15 cellular contexts compared by ENCODE assay signal in the genomic region with DNA sequence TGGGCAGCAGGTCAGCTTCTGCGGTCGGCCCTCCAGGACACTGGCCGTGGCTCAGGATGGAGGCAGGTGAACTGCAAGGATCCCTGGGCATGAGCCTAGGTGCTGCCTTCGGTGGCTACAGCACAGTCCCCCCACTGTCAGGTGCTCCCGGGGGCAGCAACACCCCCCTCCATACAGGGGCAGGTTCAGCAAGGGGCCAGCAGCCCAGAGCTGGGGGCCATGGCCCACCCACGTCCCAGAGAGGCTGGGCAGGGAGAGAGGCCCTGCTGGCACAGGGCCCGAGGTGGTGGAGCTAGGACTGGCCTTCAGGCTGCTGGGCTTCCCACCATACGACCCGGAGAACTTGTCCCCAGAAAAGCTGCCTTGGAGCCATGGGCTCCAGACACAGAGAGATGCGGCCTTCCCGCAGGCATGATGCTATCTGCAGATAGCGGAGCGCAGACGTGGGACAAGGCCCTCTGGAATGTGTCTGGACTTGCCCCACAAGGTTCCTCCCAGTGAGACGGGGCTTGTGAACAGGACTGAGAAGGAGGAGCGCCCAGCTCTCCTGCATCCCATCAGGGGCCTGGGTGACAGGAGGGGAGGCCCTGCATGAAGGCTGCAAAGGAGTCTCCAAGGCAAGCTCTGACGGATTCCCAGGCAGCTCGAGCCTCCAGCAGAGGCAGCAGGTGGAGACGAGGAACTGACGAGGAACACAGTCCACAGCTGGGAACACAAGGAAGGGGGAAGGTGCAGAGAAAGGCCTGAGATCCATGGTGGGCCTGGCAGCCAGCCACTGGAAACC.
A peak's percentile ranks its signal among the peaks of the same experiment; 100 is the strongest.
DNase-seq lines count a peak whose midpoint lies in the region; ATAC-seq and TF ChIP-seq lines count a peak whose summit lies in the region.
"Had no signal": no experiment of that assay in that cellular context is flagged by ENCODE, and none has a peak within 500 bp of the region (broad histone marks: within the 10 kb centered on the region; RNA-seq: fewer than 3 reads in every experiment).

No MANE protein-coding gene starts in this region.

- H3K27ac ChIP-seq in ectodermal cell (ENCODE audit: insufficient read depth, low read depth, low read length, poor library complexity, severe bottlenecking): peak overlapping the region; percentile 26
- H3K27ac ChIP-seq: GM23248, Peyer's patch had no signal

- H3K27ac Mint-ChIP-seq in nephron progenitor cell: peak overlapping the region; percentile 97
- H3K27ac Mint-ChIP-seq: activated CD8-positive, alpha-beta memory T cell treated with anti-CD3 and anti-CD28 coated beads, Interleukin-2, amount 10 ng/mL, durations not matched to agents 7 days and 5 days; CD8-positive, alpha-beta T cell had no signal

- H3K4me3 Mint-ChIP-seq in nephron progenitor cell: no peak overlapping the region
- H3K4me3 Mint-ChIP-seq: activated CD8-positive, alpha-beta memory T cell treated with anti-CD3 and anti-CD28 coated beads, Interleukin-2, amount 10 ng/mL, durations not matched to agents 7 days and 5 days; CD8-positive, alpha-beta T cell had no signal

- 89 to 92% methylated on average over 20 of the region's 20 CpGs for WGBS in ectodermal cell, 2 experiments

- no peaks in the 10 kb centered on the region for H3K9me3 Mint-ChIP-seq in nephron progenitor cell
- H3K9me3 Mint-ChIP-seq: CD8-positive, alpha-beta T cell had no signal

- no peak for ATAC-seq in GM18517 (IDR thresholded peaks at IDR 0.05; ENCODE audit: unreplicated experiment)
- ATAC-seq: activated CD8-positive, alpha-beta memory T cell treated with anti-CD3 and anti-CD28 coated beads, Interleukin-2, amount 10 ng/mL, durations not matched to agents 7 days and 5 days; CD8-positive, alpha-beta T cell had no signal

- no peaks in the 10 kb centered on the region for H3K27me3 ChIP-seq in ectodermal cell (ENCODE audit: control insufficient read depth, insufficient read depth, low read length, poor library complexity, severe bottlenecking)
- H3K27me3 ChIP-seq: Peyer's patch had no signal

- H3K4me1 ChIP-seq in ectodermal cell (ENCODE audit: control insufficient read depth, insufficient read depth, low read length): peaks cover 34% of the 10 kb centered on the region
- H3K4me1 ChIP-seq: Peyer's patch had no signal

- H3K4me3 ChIP-seq in ectodermal cell (ENCODE audit: insufficient read depth, low read depth, low read length): no peak overlapping the region
- H3K4me3 ChIP-seq: GM23248, Peyer's patch had no signal

- no peak for TF ChIP-seq CTCF in nephron progenitor cell (IDR thresholded peaks at IDR 0.05)

- H3K4me1 Mint-ChIP-seq in nephron progenitor cell: peaks cover 75% of the 10 kb centered on the region
- H3K4me1 Mint-ChIP-seq: activated CD8-positive, alpha-beta memory T cell treated with anti-CD3 and anti-CD28 coated beads, Interleukin-2, amount 10 ng/mL, durations not matched to agents 7 days and 5 days had no signal

- no peaks in the 10 kb centered on the region for H3K36me3 ChIP-seq in ectodermal cell (ENCODE audit: control insufficient read depth, insufficient read depth, low read length)
- H3K36me3 ChIP-seq: Peyer's patch had no signal

- DNase-seq in EH (ENCODE audit: low read depth): peak; percentile 13
- peak; percentile 65 for DNase-seq in NCI-H2171 treated with DMSO at 0.1 percent for 48 hours (lab: John Stamatoyannopoulos, UW)
- DNase-seq in nephron progenitor cell: no peak
- DNase-seq in MV-4-11 (lab: John Stamatoyannopoulos, UW): no peak
- DNase-seq in LoVo (ENCODE audit: low spot score): no peak
- DNase-seq in COR-L47 (lab: John Stamatoyannopoulos, UW): no peak
- DNase-seq: activated CD8-positive, alpha-beta memory T cell treated with anti-CD3 and anti-CD28 coated beads, Interleukin-2, amount 10 ng/mL, durations not matched to agents 7 days and 5 days; anterior cingulate cortex; CD8-positive, alpha-beta T cell; GM23248; NCI-H187; Peyer's patch; stimulated activated CD4-positive, alpha-beta T cell treated with anti-CD3 and anti-CD28 coated beads, Interleukin-12 subunit alpha, Interleukin-12 subunit beta, amount 100 ng/mL, for 4 hours had no signal

- H3K9me3 ChIP-seq in ectodermal cell (ENCODE audit: control insufficient read depth, low read length): no peaks in the 10 kb centered on the region
- H3K9me3 ChIP-seq: Peyer's patch had no signal

- no peaks in the 10 kb centered on the region for H3K36me3 Mint-ChIP-seq in nephron progenitor cell (ENCODE audit: low read depth)
- H3K36me3 Mint-ChIP-seq: activated CD8-positive, alpha-beta memory T cell treated with anti-CD3 and anti-CD28 coated beads, Interleukin-2, amount 10 ng/mL, durations not matched to agents 7 days and 5 days; CD8-positive, alpha-beta T cell had no signal

- H3K27me3 Mint-ChIP-seq in nephron progenitor cell (ENCODE audit: low read depth, poor library complexity): no peaks in the 10 kb centered on the region
- H3K27me3 Mint-ChIP-seq: activated CD8-positive, alpha-beta memory T cell treated with anti-CD3 and anti-CD28 coated beads, Interleukin-2, amount 10 ng/mL, durations not matched to agents 7 days and 5 days had no signal

Comparison
In these comparisons a context has a peak if more than half of its experiments do, and no peak if none do; other contexts are left out.
1. DNase-seq: peak in EH (single experiment) and NCI-H2171 treated with DMSO at 0.1 percent for 48 hours (single experiment); none in nephron progenitor cell (single experiment), MV-4-11 (single experiment), LoVo (single experiment) and COR-L47 (single experiment).